29 cellular contexts compared by ENCODE assay signal in genomic region chr1:72845981-72846380, GRCh38.
"Had no signal": no experiment of that assay in that cellular context is flagged by ENCODE, and none has a peak within 500 bp of the region (broad histone marks: within the 10 kb centered on the region; RNA-seq: fewer than 3 reads in every experiment).

No MANE protein-coding gene starts in this region.

- H3K9me3 Mint-ChIP-seq: nephron; stimulated activated naive B cell treated with anti-CD40 and anti-IgM and Interleukin-4, amounts not matched to agents 10 μg/mL and 1 μg/mL and 100 μg/mL, for 72 hours had no signal

- H3K4me1 Mint-ChIP-seq: activated CD4-positive, alpha-beta memory T cell treated with anti-CD3 and anti-CD28 coated beads, Interleukin-2, amount 10 ng/mL, durations not matched to agents 7 days and 5 days; activated CD4-positive, alpha-beta T cell treated with anti-CD3 and anti-CD28 coated beads, Interleukin-2, amount 10 ng/mL, durations not matched to agents 24 days and 14 days; activated naive CD4-positive, alpha-beta T cell treated with anti-CD3 and anti-CD28 coated beads, Interleukin-2, amount 10 ng/mL, durations not matched to agents 7 days and 5 days; activated naive CD8-positive, alpha-beta T cell treated with anti-CD3 and anti-CD28 coated beads, Interleukin-2, amount 10 ng/mL, durations not matched to agents 7 days and 5 days; stimulated activated naive B cell treated with anti-CD40 and anti-IgM and Interleukin-4, amounts not matched to agents 10 μg/mL and 1 μg/mL and 100 μg/mL, for 72 hours had no signal

- H3K4me3 ChIP-seq: ascending aorta, cardiac muscle cell, coronary artery, dorsolateral prefrontal cortex, gastrocnemius medialis, left ventricle myocardium inferior, lung, mucosa of descending colon, ovary, prostate gland, sigmoid colon, tibial nerve had no signal

- H3K4me3 Mint-ChIP-seq: activated CD4-positive, alpha-beta memory T cell treated with anti-CD3 and anti-CD28 coated beads, Interleukin-2, amount 10 ng/mL, durations not matched to agents 7 days and 5 days; activated CD4-positive, alpha-beta T cell treated with anti-CD3 and anti-CD28 coated beads, Interleukin-2, amount 10 ng/mL, durations not matched to agents 24 days and 14 days; activated naive CD4-positive, alpha-beta T cell treated with anti-CD3 and anti-CD28 coated beads, Interleukin-2, amount 10 ng/mL, durations not matched to agents 7 days and 5 days; activated naive CD8-positive, alpha-beta T cell treated with anti-CD3 and anti-CD28 coated beads, Interleukin-2, amount 10 ng/mL, durations not matched to agents 7 days and 5 days; activated T-cell treated with anti-CD3 and anti-CD28 coated beads, Interleukin-2, amount 50 U/mL, for 24 hours; nephron; stimulated activated naive B cell treated with anti-CD40 and anti-IgM and Interleukin-4, amounts not matched to agents 10 μg/mL and 1 μg/mL and 100 μg/mL, for 72 hours had no signal

- H3K36me3 Mint-ChIP-seq: activated naive CD4-positive, alpha-beta T cell treated with anti-CD3 and anti-CD28 coated beads, Interleukin-2, amount 10 ng/mL, durations not matched to agents 7 days and 5 days; activated naive CD8-positive, alpha-beta T cell treated with anti-CD3 and anti-CD28 coated beads, Interleukin-2, amount 10 ng/mL, durations not matched to agents 7 days and 5 days; brain; stimulated activated naive B cell treated with anti-CD40 and anti-IgM and Interleukin-4, amounts not matched to agents 10 μg/mL and 1 μg/mL and 100 μg/mL, for 72 hours had no signal

- H3K9me3 ChIP-seq: ascending aorta, gastrocnemius medialis, left ventricle myocardium inferior, mucosa of descending colon, neutrophil, ovary, prostate gland, sigmoid colon, tibial nerve had no signal

- H3K27me3 ChIP-seq: ascending aorta, cardiac muscle cell, dorsolateral prefrontal cortex, gastrocnemius medialis, neutrophil, ovary, sigmoid colon, tibial nerve had no signal

- H3K27ac Mint-ChIP-seq: activated CD4-positive, alpha-beta memory T cell treated with anti-CD3 and anti-CD28 coated beads, Interleukin-2, amount 10 ng/mL, durations not matched to agents 7 days and 5 days; activated CD4-positive, alpha-beta T cell treated with anti-CD3 and anti-CD28 coated beads, Interleukin-2, amount 10 ng/mL, durations not matched to agents 24 days and 14 days; activated naive CD4-positive, alpha-beta T cell treated with anti-CD3 and anti-CD28 coated beads, Interleukin-2, amount 10 ng/mL, durations not matched to agents 7 days and 5 days; activated naive CD8-positive, alpha-beta T cell treated with anti-CD3 and anti-CD28 coated beads, Interleukin-2, amount 10 ng/mL, durations not matched to agents 7 days and 5 days; activated T-cell treated with anti-CD3 and anti-CD28 coated beads, Interleukin-2, amount 50 U/mL, for 24 hours; stimulated activated naive B cell treated with anti-CD40 and anti-IgM and Interleukin-4, amounts not matched to agents 10 μg/mL and 1 μg/mL and 100 μg/mL, for 72 hours had no signal

- DNase-seq: activated CD4-positive, alpha-beta memory T cell treated with anti-CD3 and anti-CD28 coated beads, Interleukin-2, amount 10 ng/mL, durations not matched to agents 7 days and 5 days; activated CD4-positive, alpha-beta T cell treated with anti-CD3 and anti-CD28 coated beads, Interleukin-2, amount 10 ng/mL, durations not matched to agents 24 days and 14 days; activated CD8-positive, alpha-beta memory T cell treated with anti-CD3 and anti-CD28 coated beads, Interleukin-2, amount 50 U/mL, for 48 hours; activated gamma-delta T cell; activated naive CD4-positive, alpha-beta T cell treated with anti-CD3 and anti-CD28 coated beads, Interleukin-2, amount 10 ng/mL, durations not matched to agents 7 days and 5 days; activated naive CD8-positive, alpha-beta T cell treated with anti-CD3 and anti-CD28 coated beads, Interleukin-2, amount 10 ng/mL, durations not matched to agents 7 days and 5 days; activated T-cell treated with anti-CD3 and anti-CD28 coated beads, Interleukin-2, amount 50 U/mL, for 24 hours; dorsolateral prefrontal cortex; effector memory CD4-positive, alpha-beta T cell; erythroblast; gastrocnemius medialis; left ventricle myocardium inferior; ovary; retina; sigmoid colon; small intestine; stimulated activated CD4-positive, alpha-beta T cell treated with anti-CD3 and anti-CD28 coated beads, Interleukin-4, amount 100 ng/mL, for 24 hours; stimulated activated naive B cell treated with anti-CD40 and anti-IgM and Interleukin-4, amounts not matched to agents 10 μg/mL and 1 μg/mL and 100 μg/mL, for 72 hours had no signal

- H3K27ac ChIP-seq: ascending aorta, cardiac muscle cell, coronary artery, dorsolateral prefrontal cortex, gastrocnemius medialis, left ventricle myocardium inferior, neutrophil, ovary, prostate gland, sigmoid colon, tibial nerve, WERI-Rb-1 had no signal

- H3K4me1 ChIP-seq: ascending aorta, gastrocnemius medialis, left ventricle myocardium inferior, prostate gland, sigmoid colon, tibial nerve had no signal

- H3K36me3 ChIP-seq: ascending aorta, cardiac muscle cell, gastrocnemius medialis, left ventricle myocardium inferior, neutrophil, ovary, prostate gland, sigmoid colon, tibial nerve, WERI-Rb-1 had no signal

- H3K27me3 Mint-ChIP-seq: activated CD4-positive, alpha-beta memory T cell treated with anti-CD3 and anti-CD28 coated beads, Interleukin-2, amount 10 ng/mL, durations not matched to agents 7 days and 5 days; activated CD4-positive, alpha-beta T cell treated with anti-CD3 and anti-CD28 coated beads, Interleukin-2, amount 10 ng/mL, durations not matched to agents 24 days and 14 days; activated naive CD4-positive, alpha-beta T cell treated with anti-CD3 and anti-CD28 coated beads, Interleukin-2, amount 10 ng/mL, durations not matched to agents 7 days and 5 days; activated naive CD8-positive, alpha-beta T cell treated with anti-CD3 and anti-CD28 coated beads, Interleukin-2, amount 10 ng/mL, durations not matched to agents 7 days and 5 days; activated T-cell treated with anti-CD3 and anti-CD28 coated beads, Interleukin-2, amount 50 U/mL, for 24 hours; brain; stimulated activated naive B cell treated with anti-CD40 and anti-IgM and Interleukin-4, amounts not matched to agents 10 μg/mL and 1 μg/mL and 100 μg/mL, for 72 hours had no signal
